Comparison of ENCODE assay signal across 18 cellular contexts in genomic region chr20:2755451-2756055, GRCh38. TPM values are rescaled to one million over a fixed set of nuclear protein-coding genes. Genes with fewer than 3 reads are reported as not detected.
DNase-seq lines count a peak whose midpoint lies in the region; ATAC-seq and TF ChIP-seq lines count a peak whose summit lies in the region.
"Had no signal": no experiment of that assay in that cellular context is flagged by ENCODE, and none has a peak within 500 bp of the region (broad histone marks: within the 10 kb centered on the region; RNA-seq: fewer than 3 reads in every experiment).

No MANE protein-coding gene starts in this region.

- 63% methylated on average over 8 of the region's 18 CpGs; no CpG with 5 or more reads in 1 of the 2 donors for WGBS in gastroesophageal sphincter (ENCODE audit: low coverage in 1 of 2), 2 donors

- intact Hi-C loops in posterior vena cava (cut with DNase I), result no loop called here

- H3K4me1 ChIP-seq in gastroesophageal sphincter, result peaks cover 0 to 31% (median 14%) of the 10 kb centered on the region in 3 donors

- TF ChIP-seq POLR2A in gastroesophageal sphincter (IDR thresholded peaks at IDR 0.05), result no peak

- peak; percentile 27 for DNase-seq in activated effector memory CD4-positive, alpha-beta T cell treated with anti-CD3 and anti-CD28 coated beads, Interleukin-2, amount 50 U/mL, for 16 hours
- no peak for DNase-seq in activated effector memory CD4-positive, alpha-beta T cell treated with Interleukin-2 at 50 U/mL for 16 hours
- peak; percentile 37 for DNase-seq in islet precursor cell
- DNase-seq in posterior vena cava (ENCODE audit: low spot score), result peak; percentile 59
- no peak for DNase-seq in Kasumi-1 (lab: John Stamatoyannopoulos, UW)
- DNase-seq in GM20000 (ENCODE audit: low spot score), result no peak
- DNase-seq: C1 segment of cervical spinal cord; CD4-positive, alpha-beta T cell; DMS 273 treated with DMSO at 0.1 percent for 48 hours had no signal

- ATAC-seq in gastroesophageal sphincter, result no peak

- no peak overlapping the region for H3K27ac ChIP-seq in gastroesophageal sphincter
- H3K27ac ChIP-seq: HL-60 had no signal

- peaks cover 0 to 7% of the 10 kb centered on the region in 2 donors for H3K36me3 ChIP-seq in gastroesophageal sphincter

- H3K4me3 ChIP-seq in gastroesophageal sphincter, result no peak overlapping the region
- H3K4me3 ChIP-seq: GM12878, GM23338 had no signal

- TF ChIP-seq CTCF in GM20000 (IDR thresholded peaks at IDR 0.05; ENCODE audit: extremely low read depth, missing control alignments), result no peak
- no peak for TF ChIP-seq CTCF in gastroesophageal sphincter (IDR thresholded peaks at IDR 0.05)

- no peaks in the 10 kb centered on the region for H3K9me3 ChIP-seq in gastroesophageal sphincter

- TF ChIP-seq EP300 in gastroesophageal sphincter (IDR thresholded peaks at IDR 0.05), result no peak

- peaks cover 97% of the 10 kb centered on the region for H3K27me3 ChIP-seq in gastroesophageal sphincter

RNA-seq across cellular contexts. Expression of gene CPXM1, which starts 44.9 kb away (rescaled TPM):
- total RNA-seq in posterior vena cava (10 to 100 TPM in 1 of 2 donors, 1 to 10 TPM in 1; 9.6 to 36.6 TPM), gastroesophageal sphincter (1 to 10 TPM in 3 of 4 donors, not detected in 1; 1.9 to 7.1 (median 2.3) TPM)
- total RNA-seq: A172; CD4-positive, alpha-beta T cell had no signal

RNA-seq across cellular contexts. Expression of gene C20orf141, which starts 59.2 kb away (rescaled TPM):
- total RNA-seq in posterior vena cava, result not detected
- not detected for total RNA-seq in gastroesophageal sphincter
- total RNA-seq: A172; B cell; Calu3; CD4-positive, alpha-beta T cell; Daoy; GM12878; GM23338; H9 had no signal

Comparison
In these comparisons a context has a peak if more than half of its experiments do, and no peak if none do; other contexts are left out.
1. DNase-seq: peak in activated effector memory CD4-positive, alpha-beta T cell treated with anti-CD3 and anti-CD28 coated beads, Interleukin-2, amount 50 U/mL, for 16 hours (single experiment), islet precursor cell (single experiment) and posterior vena cava (single experiment); none in activated effector memory CD4-positive, alpha-beta T cell treated with Interleukin-2 at 50 U/mL for 16 hours (single experiment), Kasumi-1 (0 of 2) and GM20000 (single experiment).